ENCODE assay signal across 20 cellular contexts in the genomic region with DNA sequence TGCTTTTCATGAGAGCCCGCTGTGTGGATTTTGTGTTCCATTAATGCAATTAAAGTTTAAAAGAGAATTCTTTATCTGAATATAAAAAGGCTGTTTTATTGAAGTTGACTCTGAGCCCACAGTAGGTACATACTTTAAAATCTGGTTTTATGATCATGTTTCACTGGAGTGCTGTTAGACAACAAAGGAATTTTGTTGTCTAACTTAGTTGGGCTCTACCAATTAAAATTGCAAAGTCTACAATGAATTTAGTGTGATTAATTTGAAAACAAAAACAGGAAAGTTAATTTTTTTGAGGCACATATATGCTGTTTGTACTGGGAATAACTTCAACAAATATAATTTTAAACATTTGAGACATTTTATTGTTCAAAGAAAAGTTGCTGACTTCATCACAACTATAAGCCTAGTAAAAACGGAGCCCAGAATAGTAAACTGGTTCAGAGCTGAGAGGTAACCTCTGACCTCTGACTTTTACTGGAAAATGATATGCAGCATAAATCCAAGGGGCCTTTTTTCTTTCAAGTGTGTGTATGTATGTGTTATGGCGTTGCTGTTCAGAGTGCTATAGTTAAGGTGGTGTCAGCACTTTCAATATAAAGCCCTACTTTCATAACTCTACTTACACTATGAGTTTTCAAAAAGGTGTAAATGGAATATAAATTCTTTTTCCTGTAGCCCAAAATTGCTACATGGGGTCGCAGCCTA. TPM values are rescaled to one million over a fixed set of nuclear protein-coding genes. Genes with fewer than 3 reads are reported as not detected.
"Had no signal": no experiment of that assay in that cellular context is flagged by ENCODE, and none has a peak within 500 bp of the region (broad histone marks: within the 10 kb centered on the region; RNA-seq: fewer than 3 reads in every experiment).

No MANE protein-coding gene starts in this region.

- H3K27me3 ChIP-seq: thyroid gland had no signal

- H3K27ac ChIP-seq: thyroid gland had no signal

- H3K4me1 ChIP-seq: thyroid gland had no signal

- H3K4me3 ChIP-seq: thyroid gland had no signal

- H3K27ac Mint-ChIP-seq: activated CD4-positive, alpha-beta T cell treated with anti-CD3 and anti-CD28 coated beads, Interleukin-2, amount 10 ng/mL, durations not matched to agents 7 days and 5 days; activated CD8-positive, alpha-beta memory T cell treated with anti-CD3 and anti-CD28 coated beads, Interleukin-2, amount 10 ng/mL, durations not matched to agents 7 days and 5 days; activated CD8-positive, alpha-beta T cell treated with anti-CD3 and anti-CD28 coated beads for 36 hours; activated naive CD8-positive, alpha-beta T cell treated with anti-CD3 and anti-CD28 coated beads, Interleukin-2, amount 50 U/mL, for 24 hours; activated T-helper 1 cell treated with anti-CD3 and anti-CD28 coated beads, Interleukin-12 subunit alpha, Interleukin-12 subunit beta, Interleukin-2, Interleukin-4 antibody, amounts not matched to agents 30 ng/mL and 10 ng/mL and 1 ng/mL, durations not matched to agents 14 hours and 24 hours and 36 hours; T-helper 17 cell had no signal

- H3K36me3 Mint-ChIP-seq: activated CD8-positive, alpha-beta memory T cell treated with anti-CD3 and anti-CD28 coated beads, Interleukin-2, amount 10 ng/mL, durations not matched to agents 7 days and 5 days had no signal

- H3K27me3 Mint-ChIP-seq: activated CD4-positive, alpha-beta T cell treated with anti-CD3 and anti-CD28 coated beads, Interleukin-2, amount 10 ng/mL, durations not matched to agents 7 days and 5 days; activated CD8-positive, alpha-beta memory T cell treated with anti-CD3 and anti-CD28 coated beads, Interleukin-2, amount 10 ng/mL, durations not matched to agents 7 days and 5 days had no signal

- H3K36me3 ChIP-seq: thyroid gland had no signal

- H3K9me3 Mint-ChIP-seq: activated CD4-positive, alpha-beta T cell treated with anti-CD3 and anti-CD28 coated beads, Interleukin-2, amount 10 ng/mL, durations not matched to agents 7 days and 5 days; activated CD8-positive, alpha-beta T cell treated with anti-CD3 and anti-CD28 coated beads for 36 hours; activated naive CD8-positive, alpha-beta T cell treated with anti-CD3 and anti-CD28 coated beads, Interleukin-2, amount 50 U/mL, for 24 hours; activated T-helper 1 cell treated with anti-CD3 and anti-CD28 coated beads, Interleukin-12 subunit alpha, Interleukin-12 subunit beta, Interleukin-2, Interleukin-4 antibody, amounts not matched to agents 30 ng/mL and 10 ng/mL and 1 ng/mL, durations not matched to agents 14 hours and 24 hours and 36 hours had no signal

- H3K4me3 Mint-ChIP-seq: activated CD4-positive, alpha-beta T cell treated with anti-CD3 and anti-CD28 coated beads, Interleukin-2, amount 10 ng/mL, durations not matched to agents 7 days and 5 days; activated CD8-positive, alpha-beta memory T cell treated with anti-CD3 and anti-CD28 coated beads, Interleukin-2, amount 10 ng/mL, durations not matched to agents 7 days and 5 days; activated CD8-positive, alpha-beta T cell treated with anti-CD3 and anti-CD28 coated beads for 36 hours; activated naive CD8-positive, alpha-beta T cell treated with anti-CD3 and anti-CD28 coated beads, Interleukin-2, amount 50 U/mL, for 24 hours; activated T-helper 1 cell treated with anti-CD3 and anti-CD28 coated beads, Interleukin-12 subunit alpha, Interleukin-12 subunit beta, Interleukin-2, Interleukin-4 antibody, amounts not matched to agents 30 ng/mL and 10 ng/mL and 1 ng/mL, durations not matched to agents 14 hours and 24 hours and 36 hours; T-helper 17 cell had no signal

- DNase-seq: activated CD4-positive, alpha-beta T cell treated with anti-CD3 and anti-CD28 coated beads, Interleukin-2, amount 10 ng/mL, durations not matched to agents 7 days and 5 days; activated CD8-positive, alpha-beta memory T cell treated with anti-CD3 and anti-CD28 coated beads, Interleukin-2, amount 10 ng/mL, durations not matched to agents 7 days and 5 days; activated CD8-positive, alpha-beta T cell treated with anti-CD3 and anti-CD28 coated beads for 36 hours; activated gamma-delta T cell; activated naive CD4-positive, alpha-beta T cell treated with anti-CD3 and anti-CD28 coated beads, Interleukin-2, amount 50 U/mL, for 16 hours; activated naive CD8-positive, alpha-beta T cell treated with anti-CD3 and anti-CD28 coated beads, Interleukin-2, amount 50 U/mL, for 24 hours; activated T-cell treated with anti-CD3 and anti-CD28 coated beads for 4 hours; foreskin fibroblast; glutamatergic neuron; hippocampal formation; left ventricle myocardium superior; occipital lobe; posterior cingulate gyrus; retina; stimulated activated CD4-positive, alpha-beta T cell treated with anti-CD3 and anti-CD28 coated beads, Interleukin-4, amount 100 ng/mL, for 24 hours; stimulated activated naive CD4-positive, alpha-beta T cell treated with Interleukin-2 at 50 U/mL for 16 hours; SW 1271; T-helper 17 cell; thyroid gland had no signal

- H3K9me3 ChIP-seq: thyroid gland had no signal

- H3K4me1 Mint-ChIP-seq: activated CD4-positive, alpha-beta T cell treated with anti-CD3 and anti-CD28 coated beads, Interleukin-2, amount 10 ng/mL, durations not matched to agents 7 days and 5 days; activated CD8-positive, alpha-beta memory T cell treated with anti-CD3 and anti-CD28 coated beads, Interleukin-2, amount 10 ng/mL, durations not matched to agents 7 days and 5 days; activated naive CD8-positive, alpha-beta T cell treated with anti-CD3 and anti-CD28 coated beads, Interleukin-2, amount 50 U/mL, for 24 hours; T-helper 17 cell had no signal

RNA-seq across cellular contexts. Expression of gene MEIS1, which starts 30.2 kb away (rescaled TPM):
- total RNA-seq: activated CD4-positive, alpha-beta T cell treated with anti-CD3 and anti-CD28 coated beads, Interleukin-2, amount 10 ng/mL, durations not matched to agents 7 days and 5 days; activated CD8-positive, alpha-beta memory T cell treated with anti-CD3 and anti-CD28 coated beads, Interleukin-2, amount 10 ng/mL, durations not matched to agents 7 days and 5 days; activated CD8-positive, alpha-beta T cell treated with anti-CD3 and anti-CD28 coated beads for 36 hours; activated T-helper 1 cell treated with anti-CD3 and anti-CD28 coated beads, Interleukin-12 subunit alpha, Interleukin-12 subunit beta, Interleukin-2, Interleukin-4 antibody, amounts not matched to agents 30 ng/mL and 10 ng/mL and 1 ng/mL, durations not matched to agents 14 hours and 24 hours and 36 hours had no signal
